ENCODE assay signal across 11 cellular contexts in the genomic region with DNA sequence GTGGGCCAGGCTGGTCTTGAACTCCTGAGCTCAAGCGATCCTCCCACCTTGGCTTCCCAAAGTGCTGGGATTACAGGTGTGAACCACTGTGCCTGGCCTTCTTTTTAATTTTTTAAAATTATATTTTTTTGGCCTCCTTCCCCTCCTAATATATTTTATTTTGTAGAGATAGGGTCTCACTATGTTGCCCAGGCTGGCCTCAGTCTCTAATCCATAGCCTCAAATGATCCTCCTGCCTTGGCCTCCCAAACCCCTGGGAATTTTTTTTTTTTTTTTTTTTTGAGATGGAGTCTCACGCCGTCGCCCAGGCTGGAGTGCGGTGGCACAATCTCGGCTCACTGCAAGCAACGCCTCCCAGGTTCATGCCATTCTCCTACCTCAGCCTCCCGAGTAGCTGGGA. TPM values are rescaled to one million over a fixed set of nuclear protein-coding genes. Genes with fewer than 3 reads are reported as not detected.
"Had no signal": no experiment of that assay in that cellular context is flagged by ENCODE, and none has a peak within 500 bp of the region (broad histone marks: within the 10 kb centered on the region; RNA-seq: fewer than 3 reads in every experiment).

No MANE protein-coding gene starts in this region.

RNA-seq across cellular contexts. Expression of a gene that starts 5.5 kb away (rescaled TPM):
- total RNA-seq: OCI-LY7, PC-3, PC-9, Peyer's patch, Right ventricle myocardium inferior, Right ventricle myocardium superior, RPMI7951, SJSA1, SK-MEL-5 had no signal
- polyA plus RNA-seq: SK-N-SH had no signal

RNA-seq across cellular contexts. Expression of a gene that starts 11.9 kb away (rescaled TPM):
- total RNA-seq: OCI-LY7, PC-3, PC-9, Peyer's patch, Right ventricle myocardium inferior, Right ventricle myocardium superior, RPMI7951, SJCRH30, SJSA1, SK-MEL-5 had no signal
- polyA plus RNA-seq: SK-N-SH had no signal

RNA-seq across cellular contexts. Expression of a gene that starts 42.8 kb away (rescaled TPM):
- total RNA-seq: OCI-LY7, PC-3, PC-9, Peyer's patch, Right ventricle myocardium inferior, Right ventricle myocardium superior, RPMI7951, SJCRH30, SJSA1, SK-MEL-5 had no signal
- polyA plus RNA-seq: SK-N-SH had no signal
